In the genomic region with DNA sequence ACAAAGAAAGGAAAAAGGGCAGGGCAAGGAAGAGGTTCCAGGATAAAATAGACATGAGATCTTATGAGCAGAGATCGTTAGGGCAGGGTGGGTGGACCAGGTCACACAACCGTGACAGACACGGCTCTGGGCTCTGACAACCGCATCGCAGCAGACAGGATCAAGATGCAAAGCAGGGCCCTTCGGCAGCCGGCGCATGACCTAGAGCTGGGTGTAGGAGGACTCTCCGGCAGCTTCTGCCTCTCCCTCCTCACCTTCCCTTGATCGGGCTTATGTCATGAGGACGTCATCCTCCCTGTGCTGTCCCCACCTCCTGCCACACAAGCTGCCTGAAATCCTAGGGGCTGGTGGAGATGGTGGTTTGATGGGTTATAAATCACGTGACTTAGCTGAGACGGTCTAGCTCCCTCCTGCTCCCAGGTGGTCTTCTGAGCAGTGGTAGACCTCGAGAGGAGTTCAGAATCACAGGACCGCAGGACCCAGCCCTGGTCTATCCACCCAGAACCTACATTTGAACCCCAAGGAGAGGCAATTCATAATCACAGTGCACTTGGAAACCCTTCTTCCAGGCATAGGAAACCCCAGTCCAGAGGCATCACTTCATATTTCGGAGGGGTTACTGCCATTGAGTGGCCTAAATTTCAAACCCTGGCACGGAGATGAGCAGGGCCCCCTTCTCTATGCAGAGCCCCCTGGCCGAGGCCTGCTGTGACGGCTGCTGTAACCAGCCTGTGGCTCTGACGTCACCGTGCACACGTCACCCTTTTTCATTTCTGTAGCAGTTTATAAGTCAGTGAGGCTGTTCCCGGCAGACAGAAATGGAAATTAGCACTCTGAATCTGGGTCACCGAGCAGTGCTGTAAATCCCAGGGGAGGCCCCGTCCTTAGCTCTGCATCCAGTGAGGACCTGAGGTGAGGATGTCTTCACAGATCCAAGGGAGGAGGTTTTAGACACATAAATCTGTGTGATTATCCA, we compare ENCODE assay signal across 8 cellular contexts. TPM values are rescaled to one million over a fixed set of nuclear protein-coding genes. Genes with fewer than 3 reads are reported as not detected.
A peak's percentile ranks its signal among the peaks of the same experiment; 100 is the strongest.
DNase-seq lines count a peak whose midpoint lies in the region; ATAC-seq lines count a peak whose summit lies in the region.

No MANE protein-coding gene starts in this region.

- intact Hi-C loops in sciatic nerve (cut with DNase I), result no loop called here

- ATAC-seq in HG03066 (IDR thresholded peaks at IDR 0.05; ENCODE audit: low read depth, unreplicated experiment) (peak; percentile 82), sciatic nerve (no peak)

- peak; percentile 71 for DNase-seq in stimulated activated naive CD4-positive, alpha-beta T cell treated with Interleukin-2 at 50 U/mL for 16 hours (lab: John Stamatoyannopoulos, UW)
- no peak for DNase-seq in stimulated activated naive CD4-positive, alpha-beta T cell (lab: John Stamatoyannopoulos, UW)
- peak; percentile 60 to 73 for DNase-seq in activated T-cell treated with anti-CD3 and anti-CD28 coated beads, Interleukin-2, amount 50 U/mL, for 48 hours
- DNase-seq in AG08395 (ENCODE audit: low spot score) (no peak), ecto neural progenitor cell (ENCODE audit: low spot score) (no peak), DMS79 (lab: John Stamatoyannopoulos, UW) (no peak), sciatic nerve (ENCODE audit: low spot score) (no peak)

RNA-seq across cellular contexts. Expression of a gene that starts 8.7 kb away (rescaled TPM):
- total RNA-seq in sciatic nerve, result not detected

RNA-seq across cellular contexts. Expression of a gene that starts 43.6 kb away (rescaled TPM):
- total RNA-seq in sciatic nerve, result not detected

Comparison
In these comparisons a context has a peak if more than half of its experiments do, and no peak if none do; other contexts are left out.
1. DNase-seq: peak in stimulated activated naive CD4-positive, alpha-beta T cell treated with Interleukin-2 at 50 U/mL for 16 hours (single experiment) and activated T-cell treated with anti-CD3 and anti-CD28 coated beads, Interleukin-2, amount 50 U/mL, for 48 hours (2 of 2); none in stimulated activated naive CD4-positive, alpha-beta T cell (0 of 6), AG08395 (single experiment), ecto neural progenitor cell (single experiment), DMS79 (single experiment) and sciatic nerve (single experiment).